In the genomic region with DNA sequence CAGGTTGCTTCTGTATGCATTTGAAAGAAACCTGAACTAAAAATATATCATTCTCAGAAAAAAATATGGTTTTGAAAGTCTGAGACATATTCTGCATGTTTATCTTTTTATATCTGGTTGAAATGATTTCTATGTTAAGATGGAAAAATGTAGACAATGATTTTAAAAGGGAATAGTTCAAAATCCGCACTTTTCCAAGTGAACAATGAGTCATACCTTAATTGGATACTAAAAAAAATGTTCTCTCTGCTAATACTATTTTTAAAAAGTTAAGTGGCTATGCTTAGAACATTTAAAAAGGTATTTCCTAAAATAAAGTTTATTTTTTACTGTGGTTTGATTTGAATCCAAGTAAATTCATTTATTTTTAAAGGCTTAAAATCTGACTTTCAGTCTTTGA, we compare ENCODE assay signal across 32 cellular contexts.
"Had no signal": no experiment of that assay in that cellular context is flagged by ENCODE, and none has a peak within 500 bp of the region (broad histone marks: within the 10 kb centered on the region; RNA-seq: fewer than 3 reads in every experiment).

No MANE protein-coding gene starts in this region.

- H3K4me1 ChIP-seq: ascending aorta, SJSA1 had no signal

- H3K4me3 ChIP-seq: ascending aorta, cardiac muscle cell, SJSA1 had no signal

- H3K27ac ChIP-seq: ascending aorta, cardiac muscle cell, SJSA1, VCaP had no signal

- H3K27me3 ChIP-seq: ascending aorta, cardiac muscle cell, SJSA1 had no signal

- DNase-seq: activated CD4-positive, alpha-beta T cell treated with anti-CD3 and anti-CD28 coated beads for 1 hour; activated CD4-positive, alpha-beta T cell treated with anti-CD3 and anti-CD28 coated beads for 48 hours; activated CD4-positive, alpha-beta T cell treated with anti-CD3 and anti-CD28 coated beads, Interleukin-2, amount 50 U/mL, for 4 hours; activated CD4-positive, CD25-positive, alpha-beta regulatory T cell; activated CD8-positive, alpha-beta T cell treated with anti-CD3 and anti-CD28 coated beads for 36 hours; activated effector memory CD4-positive, alpha-beta T cell treated with anti-CD3 and anti-CD28 coated beads, Interleukin-2, amount 50 U/mL, for 16 hours; activated naive CD4-positive, alpha-beta T cell; activated naive CD4-positive, alpha-beta T cell treated with anti-CD3 and anti-CD28 coated beads, Interleukin-2, amount 50 U/mL, for 16 hours; activated naive CD8-positive, alpha-beta T cell treated with anti-CD3 and anti-CD28 coated beads for 36 hours; activated T-cell treated with anti-CD3 and anti-CD28 coated beads, Interleukin-2, amount 50 U/mL, for 1 hour; activated T-cell treated with anti-CD3 and anti-CD28 coated beads, Interleukin-2, amount 50 U/mL, for 72 hours; amygdala; Kasumi-1; KBM-7; MM.1S; MV-4-11; NCI-H1092; NCI-H1436 treated with DMSO at 0.1 percent for 48 hours; NCI-H187 treated with DMSO at 0.1 percent for 48 hours; NCI-H2081; NCI-H345; NCI-H524 treated with DMSO at 0.1 percent for 48 hours; RPMI8226; SHP77 treated with DMSO at 0.1 percent for 48 hours; SW 1271; T-helper 1 cell; T-helper 2 cell; T-helper 9 cell had no signal

- H3K36me3 ChIP-seq: ascending aorta, cardiac muscle cell, SJSA1 had no signal

- H3K9me3 ChIP-seq: ascending aorta, SJSA1 had no signal
